8 cellular contexts compared by ENCODE assay signal in the genomic region with DNA sequence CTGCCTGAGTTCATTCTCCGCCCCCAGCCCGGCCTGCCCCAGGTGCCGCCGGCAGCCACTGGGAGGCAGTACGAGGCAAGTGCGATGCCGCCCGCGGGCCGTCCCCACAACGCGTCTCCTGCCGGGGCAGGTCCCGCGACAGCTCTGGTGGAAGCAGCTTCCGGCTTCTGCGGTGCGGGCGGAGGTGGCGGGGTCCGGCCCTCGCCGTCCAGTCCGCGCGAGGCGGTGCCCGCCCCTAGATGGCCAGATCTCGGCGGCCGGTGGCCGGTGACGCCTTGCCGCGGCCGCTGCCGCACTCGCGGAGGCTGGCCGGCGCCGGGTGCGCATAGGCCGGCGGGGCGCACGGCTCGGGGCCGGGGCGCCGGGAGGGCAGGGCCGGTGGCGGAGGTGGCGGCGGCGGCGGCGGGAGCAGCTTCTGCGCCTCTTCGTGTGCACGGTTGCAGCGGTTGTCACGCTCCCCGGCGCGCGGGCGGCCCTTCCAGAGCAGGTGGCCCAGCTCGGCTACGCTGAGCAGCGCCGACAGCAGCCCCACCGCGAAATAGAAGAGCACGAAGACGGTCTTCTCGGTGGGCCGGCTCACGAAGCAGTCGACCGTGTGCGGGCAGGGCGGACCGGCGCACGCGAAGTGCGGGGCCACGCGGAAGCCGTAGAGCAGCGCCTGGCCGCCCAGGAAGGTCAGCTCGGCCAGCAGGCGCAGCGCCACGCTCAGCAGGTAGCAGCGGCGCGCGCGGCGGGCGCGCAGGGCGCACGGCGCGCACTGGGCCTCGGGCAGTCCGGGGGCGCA. TPM values are rescaled to one million over a fixed set of nuclear protein-coding genes. Genes with fewer than 3 reads are reported as not detected.
DNase-seq lines count a peak whose midpoint lies in the region; ATAC-seq and TF ChIP-seq lines count a peak whose summit lies in the region.

No MANE protein-coding gene starts in this region.

- H3K4me1 ChIP-seq in HEK293 (ENCODE audit: control insufficient read depth, insufficient read depth, low read length) (no peaks in the 10 kb centered on the region), left lung (peaks cover 0 to 40% of the 10 kb centered on the region in 2 donors)

- DNase-seq in GM10248 (ENCODE audit: extremely low spot score) (peak; percentile 92), NCI-H1930 (lab: John Stamatoyannopoulos, UW) (peak; percentile 44 to 69), left lung (peak; percentile 83 to 94), mucosa of gallbladder (ENCODE audit: low spot score) (no peak)
- peak; percentile 70 for DNase-seq in central memory CD4-positive, alpha-beta T cell
- peak; percentile 53 for DNase-seq in stimulated activated CD8-positive, alpha-beta memory T cell treated with anti-CD3 and anti-CD28 coated beads, Interleukin-12 subunit alpha, Interleukin-12 subunit beta, amount 100 ng/mL, for 1 hour (ENCODE audit: low read depth)

- H3K4me3 ChIP-seq in HEK293 (ENCODE audit: low read depth, low read length) (peak overlapping the region; percentile 50), WI38 (ENCODE audit: low read depth, low read length) (peak overlapping the region; percentile 51), left lung (peak overlapping the region; percentile 49 to 54)

- TF ChIP-seq CTCF in GM10248 (IDR thresholded peaks at IDR 0.05; ENCODE audit: control extremely low read depth, extremely low read depth, low read depth, missing control alignments) (peak; percentile 90), HEK293 (tag by site-specific recombination; IDR thresholded peaks at IDR 0.05) (peak; percentile 97), WI38 (IDR thresholded peaks at IDR 0.05; ENCODE audit: low read depth, low read length) (peak; percentile 69), left lung (IDR thresholded peaks at IDR 0.05) (peak; percentile 61 to 65)

- CTCF ChIA-PET in GM10248 (lab: Yijun Ruan, JAX) (interaction anchor here (0.7 to 20.0 kb wide), 16 partner anchors 9 to 1303 kb away, joined by 3 to 604 read pairs (median 4); partner anchors contain the start of gene RARA), HEK293 (lab: Yijun Ruan, JAX) (interaction anchor here (0.5 to 16.1 kb wide), 21 partner anchors 19 to 1711 kb away, joined by 3 to 453 read pairs (median 4); partner anchors contain the start of genes RARA and TOP2A)

- POLR2A ChIA-PET in GM10248 (lab: Yijun Ruan, JAX), result interaction anchor here (0.6 to 0.7 kb wide), 2 partner anchors 38 to 890 kb away, joined by 4 read pairs; no protein-coding TSS in a partner anchor
- POLR2A ChIA-PET in HEK293 (lab: Yijun Ruan, JAX), result interaction anchor here (0.6 to 2.8 kb wide), 5 partner anchors 17 to 192 kb away, joined by 3 to 18 read pairs (median 5); partner anchors contain the start of gene TOP2A

- no peaks in the 10 kb centered on the region; a peak in 1 of 3 replicates for H3K36me3 ChIP-seq in HEK293 (ENCODE audit: control insufficient read depth in 2 of 2, insufficient read depth in 1 of 2, low read length in 2 of 2)
- no peaks in the 10 kb centered on the region for H3K36me3 ChIP-seq in left lung

- peak overlapping the region; percentile 70; the same call in 1 of the 2 replicates for H3K27ac ChIP-seq in HEK293 (ENCODE audit: extremely low read depth, low read depth, low read length)
- H3K27ac ChIP-seq in left lung, result peak overlapping the region in 1 of 2 donors; percentile 50

- H3K27me3 ChIP-seq in left lung, result peaks cover 0 to 45% of the 10 kb centered on the region in 2 donors

- H3K9me3 ChIP-seq in HEK293 (ENCODE audit: control insufficient read depth, insufficient read depth, low read depth, low read length), result no peaks in the 10 kb centered on the region
- H3K9me3 ChIP-seq in left lung, result no peaks in the 10 kb centered on the region

- intact Hi-C loops in left lung (cut with DNase I), result loop anchor here in 1 of 2 donors (5.0 kb wide), 1 partner anchor 169 kb away; no protein-coding TSS in a partner anchor

- ATAC-seq in left lung, result peak; percentile 80

TF ChIP-seq in HEK293, 187 proteins besides CTCF, POLR2A, EP300 and RAD21 (continues in another document):
- peak; percentile 55; the same call in 1 of the 2 replicates for TF ChIP-seq ZNF391 (tag by site-specific recombination; IDR thresholded peaks at IDR 0.05; ENCODE audit: borderline replicate concordance, low read depth)
- no peak; the same call in 1 of the 2 replicates for TF ChIP-seq ZFP69B (tag by site-specific recombination; IDR thresholded peaks at IDR 0.05)
- TF ChIP-seq GFI1B (tag by site-specific recombination; IDR thresholded peaks at IDR 0.05), result no peak
- TF ChIP-seq PRDM6 (tag by site-specific recombination; IDR thresholded peaks at IDR 0.05), result no peak
- peak; percentile 69 for TF ChIP-seq ZBTB26 (tag by site-specific recombination; optimal IDR thresholded peaks at IDR 0.05)
- TF ChIP-seq ZNF585B (tag by site-specific recombination; IDR thresholded peaks at IDR 0.05), result no peak
- TF ChIP-seq ZNF658 (tag by site-specific recombination; IDR thresholded peaks at IDR 0.05), result no peak
- TF ChIP-seq ZBTB1 (tag by site-specific recombination; IDR thresholded peaks at IDR 0.05), result no peak
- TF ChIP-seq, protein P1, sequence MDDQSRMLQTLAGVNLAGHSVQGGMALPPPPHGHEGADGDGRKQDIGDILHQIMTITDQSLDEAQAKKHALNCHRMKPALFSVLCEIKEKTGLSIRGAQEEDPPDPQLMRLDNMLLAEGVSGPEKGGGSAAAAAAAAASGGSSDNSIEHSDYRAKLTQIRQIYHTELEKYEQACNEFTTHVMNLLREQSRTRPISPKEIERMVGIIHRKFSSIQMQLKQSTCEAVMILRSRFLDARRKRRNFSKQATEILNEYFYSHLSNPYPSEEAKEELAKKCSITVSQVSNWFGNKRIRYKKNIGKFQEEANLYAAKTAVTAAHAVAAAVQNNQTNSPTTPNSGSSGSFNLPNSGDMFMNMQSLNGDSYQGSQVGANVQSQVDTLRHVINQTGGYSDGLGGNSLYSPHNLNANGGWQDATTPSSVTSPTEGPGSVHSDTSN (CRISPR knock-in tag; IDR thresholded peaks at IDR 0.05), result peak; percentile 51; the same call in 1 of the 2 replicates
- no peak for TF ChIP-seq ZNF202 (tag by site-specific recombination; IDR thresholded peaks at IDR 0.05; ENCODE audit: borderline replicate concordance)
- TF ChIP-seq FEZF1 (tag by site-specific recombination; IDR thresholded peaks at IDR 0.05), result no peak
- no peak for TF ChIP-seq ZNF292 (tag by site-specific recombination; IDR thresholded peaks at IDR 0.05; ENCODE audit: borderline replicate concordance, low read depth)
- peak; percentile 59 for TF ChIP-seq ZNF654 (tag by site-specific recombination; IDR thresholded peaks at IDR 0.05; ENCODE audit: low read depth)
- TF ChIP-seq PATZ1 (tag by site-specific recombination; IDR thresholded peaks at IDR 0.05), result peak; percentile 91
- peak; percentile 92 for TF ChIP-seq ZNF335 (tag by site-specific recombination; conservative IDR thresholded peaks at IDR 0.05)

RNA-seq across cellular contexts. Expression of gene GJD3, which starts 1.6 kb away (rescaled TPM):
- total RNA-seq in left lung, result 1 to 10 TPM; 3.0 to 3.6 TPM
- total RNA-seq in mucosa of gallbladder, result 1.9 TPM

RNA-seq across cellular contexts. Expression of gene RARA, which starts 53.9 kb away (rescaled TPM):
- total RNA-seq in left lung, result 10 to 100 TPM; 54.7 to 62.6 TPM
- 39.4 TPM for total RNA-seq in mucosa of gallbladder

RNA-seq across cellular contexts. Expression of gene TOP2A, which starts 54.8 kb away (rescaled TPM):
- 10 to 100 TPM; 18.1 to 40.0 TPM for total RNA-seq in left lung
- 5.2 TPM for total RNA-seq in mucosa of gallbladder
